Comparison of ENCODE assay signal across 17 cellular contexts in genomic region chr9:129815278-129815677, GRCh38. TPM values are rescaled to one million over a fixed set of nuclear protein-coding genes. Genes with fewer than 3 reads are reported as not detected.
DNase-seq lines count a peak whose midpoint lies in the region; ATAC-seq and TF ChIP-seq lines count a peak whose summit lies in the region.
"Had no signal": no experiment of that assay in that cellular context is flagged by ENCODE, and none has a peak within 500 bp of the region (broad histone marks: within the 10 kb centered on the region; RNA-seq: fewer than 3 reads in every experiment).

No MANE protein-coding gene starts in this region.

- no peak for DNase-seq in activated T-cell treated with anti-CD3 and anti-CD28 coated beads, Interleukin-2, amount 50 U/mL, for 24 hours
- DNase-seq in activated T-cell treated with anti-CD3 and anti-CD28 coated beads for 4 hours: no peak
- DNase-seq in RWPE1 (ENCODE audit: low spot score): no peak
- DNase-seq in stimulated activated effector memory CD8-positive, alpha-beta T cell treated with anti-CD3 and anti-CD28 coated beads, Interleukin-12 subunit alpha, Interleukin-12 subunit beta, amount 100 ng/mL, for 72 hours (ENCODE audit: low spot score in 2 of 2): no peak
- no peak for DNase-seq in testis
- DNase-seq in DMS 273 treated with DMSO at 0.1 percent for 48 hours (lab: John Stamatoyannopoulos, UW): no peak
- no peak for DNase-seq in NCI-H748 treated with DMSO at 0.1 percent for 48 hours (lab: John Stamatoyannopoulos, UW)
- DNase-seq: DMS53, EL, HFFc6, NCI-H1417 treated with DMSO at 0.1 percent for 48 hours, NCI-H1930, NCI-H226, NCI-H524 had no signal

- H3K4me1 Mint-ChIP-seq in activated T-cell treated with anti-CD3 and anti-CD28 coated beads, Interleukin-2, amount 50 U/mL, for 24 hours (ENCODE audit: low read depth): peaks cover 27% of the 10 kb centered on the region
- peaks cover 57% of the 10 kb centered on the region for H3K4me1 Mint-ChIP-seq in dendritic cell treated with granulocyte-macrophage colony-stimulating factor and Interleukin-4, amounts not matched to agents 40 ng/mL and 50 ng/mL, for 4 days (ENCODE audit: low read depth)
- peaks cover 41% of the 10 kb centered on the region for H3K4me1 Mint-ChIP-seq in stimulated activated effector memory CD8-positive, alpha-beta T cell treated with anti-CD3 and anti-CD28 coated beads, Interleukin-12 subunit alpha, Interleukin-12 subunit beta, amount 100 ng/mL, for 72 hours

- H3K27ac ChIP-seq in RWPE1 (peak overlapping the region; percentile 22), testis (no peak overlapping the region)

- POLR2A ChIA-PET in RWPE1 (lab: Yijun Ruan, JAX; ENCODE audit: low non-redundant PET): no interaction called here

- H3K27ac Mint-ChIP-seq in activated T-cell treated with anti-CD3 and anti-CD28 coated beads, Interleukin-2, amount 50 U/mL, for 24 hours: peak overlapping the region; percentile 71
- H3K27ac Mint-ChIP-seq in dendritic cell treated with granulocyte-macrophage colony-stimulating factor and Interleukin-4, amounts not matched to agents 40 ng/mL and 50 ng/mL, for 4 days: peak overlapping the region; percentile 40
- peak overlapping the region; percentile 75 for H3K27ac Mint-ChIP-seq in stimulated activated effector memory CD8-positive, alpha-beta T cell treated with anti-CD3 and anti-CD28 coated beads, Interleukin-12 subunit alpha, Interleukin-12 subunit beta, amount 100 ng/mL, for 72 hours
- H3K27ac Mint-ChIP-seq: B cell, HFFc6 had no signal

- H3K9me3 Mint-ChIP-seq in activated T-cell treated with anti-CD3 and anti-CD28 coated beads, Interleukin-2, amount 50 U/mL, for 24 hours: no peaks in the 10 kb centered on the region
- H3K9me3 Mint-ChIP-seq in dendritic cell treated with granulocyte-macrophage colony-stimulating factor and Interleukin-4, amounts not matched to agents 40 ng/mL and 50 ng/mL, for 4 days: no peaks in the 10 kb centered on the region
- H3K9me3 Mint-ChIP-seq in stimulated activated effector memory CD8-positive, alpha-beta T cell treated with anti-CD3 and anti-CD28 coated beads, Interleukin-12 subunit alpha, Interleukin-12 subunit beta, amount 100 ng/mL, for 72 hours: no peaks in the 10 kb centered on the region
- H3K9me3 Mint-ChIP-seq: HFFc6 had no signal

- no peaks in the 10 kb centered on the region for H3K4me1 ChIP-seq in testis

- H3K36me3 ChIP-seq in testis (ENCODE audit: low read depth, missing control alignments): no peaks in the 10 kb centered on the region

- H3K4me3 ChIP-seq in testis: no peak overlapping the region
- H3K4me3 ChIP-seq: GM12878 had no signal

- H3K4me3 Mint-ChIP-seq in activated T-cell treated with anti-CD3 and anti-CD28 coated beads, Interleukin-2, amount 50 U/mL, for 24 hours: no peak overlapping the region
- H3K4me3 Mint-ChIP-seq in dendritic cell treated with granulocyte-macrophage colony-stimulating factor and Interleukin-4, amounts not matched to agents 40 ng/mL and 50 ng/mL, for 4 days: no peak overlapping the region
- H3K4me3 Mint-ChIP-seq in stimulated activated effector memory CD8-positive, alpha-beta T cell treated with anti-CD3 and anti-CD28 coated beads, Interleukin-12 subunit alpha, Interleukin-12 subunit beta, amount 100 ng/mL, for 72 hours: no peak overlapping the region
- H3K4me3 Mint-ChIP-seq: B cell, HFFc6 had no signal

- peaks cover 92% of the 10 kb centered on the region for H3K36me3 Mint-ChIP-seq in activated T-cell treated with anti-CD3 and anti-CD28 coated beads, Interleukin-2, amount 50 U/mL, for 24 hours (ENCODE audit: low read depth)
- H3K36me3 Mint-ChIP-seq in dendritic cell treated with granulocyte-macrophage colony-stimulating factor and Interleukin-4, amounts not matched to agents 40 ng/mL and 50 ng/mL, for 4 days (ENCODE audit: low read depth): peaks cover 96% of the 10 kb centered on the region
- H3K36me3 Mint-ChIP-seq in stimulated activated effector memory CD8-positive, alpha-beta T cell treated with anti-CD3 and anti-CD28 coated beads, Interleukin-12 subunit alpha, Interleukin-12 subunit beta, amount 100 ng/mL, for 72 hours: peaks cover 97% of the 10 kb centered on the region

- ATAC-seq in stimulated activated effector memory CD8-positive, alpha-beta T cell treated with anti-CD3 and anti-CD28 coated beads, Interleukin-12 subunit alpha, Interleukin-12 subunit beta, amount 100 ng/mL, for 72 hours: no peak
- ATAC-seq: GM12878 had no signal

- intact Hi-C loops in dendritic cell treated with granulocyte-macrophage colony-stimulating factor and Interleukin-4, amounts not matched to agents 40 ng/mL and 50 ng/mL, for 4 days (cut with micrococcal nuclease): no loop called here
- intact Hi-C loops in testis (cut with DNase I; ENCODE audit: low total_unique reads): no loop called here

- no peaks in the 10 kb centered on the region for H3K9me3 ChIP-seq in testis

- H3K27me3 Mint-ChIP-seq in activated T-cell treated with anti-CD3 and anti-CD28 coated beads, Interleukin-2, amount 50 U/mL, for 24 hours: no peaks in the 10 kb centered on the region
- H3K27me3 Mint-ChIP-seq in dendritic cell treated with granulocyte-macrophage colony-stimulating factor and Interleukin-4, amounts not matched to agents 40 ng/mL and 50 ng/mL, for 4 days: no peaks in the 10 kb centered on the region
- H3K27me3 Mint-ChIP-seq: B cell had no signal

- TF ChIP-seq CTCF in RWPE1 (conservative IDR thresholded peaks at IDR 0.05; ENCODE audit: low read depth) (no peak), testis (IDR thresholded peaks at IDR 0.05) (no peak)

- CTCF ChIA-PET in RWPE1 (lab: Yijun Ruan, JAX): interaction anchor here (0.7 kb wide), 1 partner anchor 173 kb away, joined by 3 read pairs; no protein-coding TSS in a partner anchor

- 86 to 95% methylated on average over 11 of the region's 11 CpGs for WGBS in testis, 2 donors

- no peak for TF ChIP-seq POLR2A in testis (IDR thresholded peaks at IDR 0.05)

- H3K27me3 ChIP-seq in testis: no peaks in the 10 kb centered on the region

RNA-seq across cellular contexts. Expression of gene TOR1A, which starts 8.7 kb away (rescaled TPM):
- total RNA-seq in testis: 10 to 100 TPM; 32.9 to 43.4 TPM
- 23.1 TPM for polyA plus RNA-seq in testis (ENCODE audit: insufficient read depth, low read depth, low replicate concordance)

RNA-seq across cellular contexts. Expression of gene TOR1B, which starts 12.3 kb away (rescaled TPM):
- 10 to 100 TPM; 29.4 to 30.8 TPM for total RNA-seq in testis
- polyA plus RNA-seq in testis (ENCODE audit: insufficient read depth, low read depth, low replicate concordance): 54.7 TPM

RNA-seq across cellular contexts. Expression of gene C9orf78, which starts 19.8 kb away (rescaled TPM):
- total RNA-seq in testis: 10 to 100 TPM; 56.3 to 83.2 TPM
- 86.8 TPM for polyA plus RNA-seq in testis (ENCODE audit: insufficient read depth, low read depth, low replicate concordance)

RNA-seq across cellular contexts. Expression of gene USP20, which starts 20.0 kb away (rescaled TPM):
- total RNA-seq in testis: 10 to 100 TPM; 46.8 to 48.3 TPM
- 37.4 TPM for polyA plus RNA-seq in testis (ENCODE audit: insufficient read depth, low read depth, low replicate concordance)
